In genomic region chr6:20629509-20629908, GRCh38 we compare ENCODE assay signal across 1 cellular context.
TF ChIP-seq lines count a peak whose summit lies in the region.

No MANE protein-coding gene starts in this region.

TF ChIP-seq in GM23338, 12 proteins besides CTCF, POLR2A, EP300 and RAD21:
- TF ChIP-seq ZNF462 (CRISPR knock-in tag; IDR thresholded peaks at IDR 0.05): no peak
- TF ChIP-seq ZNF331 (CRISPR knock-in tag; IDR thresholded peaks at IDR 0.05; ENCODE audit: low read depth): no peak
- no peak for TF ChIP-seq ZNF114 (CRISPR knock-in tag; IDR thresholded peaks at IDR 0.05)
- TF ChIP-seq EZH2 (IDR thresholded peaks at IDR 0.05; ENCODE audit: low read depth, unreplicated experiment): no peak
- no peak for TF ChIP-seq JUNB (IDR thresholded peaks at IDR 0.05; ENCODE audit: unreplicated experiment)
- no peak for TF ChIP-seq NANOG (IDR thresholded peaks at IDR 0.05; ENCODE audit: borderline replicate concordance)
- TF ChIP-seq, protein P1, sequence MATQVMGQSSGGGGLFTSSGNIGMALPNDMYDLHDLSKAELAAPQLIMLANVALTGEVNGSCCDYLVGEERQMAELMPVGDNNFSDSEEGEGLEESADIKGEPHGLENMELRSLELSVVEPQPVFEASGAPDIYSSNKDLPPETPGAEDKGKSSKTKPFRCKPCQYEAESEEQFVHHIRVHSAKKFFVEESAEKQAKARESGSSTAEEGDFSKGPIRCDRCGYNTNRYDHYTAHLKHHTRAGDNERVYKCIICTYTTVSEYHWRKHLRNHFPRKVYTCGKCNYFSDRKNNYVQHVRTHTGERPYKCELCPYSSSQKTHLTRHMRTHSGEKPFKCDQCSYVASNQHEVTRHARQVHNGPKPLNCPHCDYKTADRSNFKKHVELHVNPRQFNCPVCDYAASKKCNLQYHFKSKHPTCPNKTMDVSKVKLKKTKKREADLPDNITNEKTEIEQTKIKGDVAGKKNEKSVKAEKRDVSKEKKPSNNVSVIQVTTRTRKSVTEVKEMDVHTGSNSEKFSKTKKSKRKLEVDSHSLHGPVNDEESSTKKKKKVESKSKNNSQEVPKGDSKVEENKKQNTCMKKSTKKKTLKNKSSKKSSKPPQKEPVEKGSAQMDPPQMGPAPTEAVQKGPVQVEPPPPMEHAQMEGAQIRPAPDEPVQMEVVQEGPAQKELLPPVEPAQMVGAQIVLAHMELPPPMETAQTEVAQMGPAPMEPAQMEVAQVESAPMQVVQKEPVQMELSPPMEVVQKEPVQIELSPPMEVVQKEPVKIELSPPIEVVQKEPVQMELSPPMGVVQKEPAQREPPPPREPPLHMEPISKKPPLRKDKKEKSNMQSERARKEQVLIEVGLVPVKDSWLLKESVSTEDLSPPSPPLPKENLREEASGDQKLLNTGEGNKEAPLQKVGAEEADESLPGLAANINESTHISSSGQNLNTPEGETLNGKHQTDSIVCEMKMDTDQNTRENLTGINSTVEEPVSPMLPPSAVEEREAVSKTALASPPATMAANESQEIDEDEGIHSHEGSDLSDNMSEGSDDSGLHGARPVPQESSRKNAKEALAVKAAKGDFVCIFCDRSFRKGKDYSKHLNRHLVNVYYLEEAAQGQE (IDR thresholded peaks at IDR 0.05; ENCODE audit: unreplicated experiment): no peak
- TF ChIP-seq, protein P2, sequence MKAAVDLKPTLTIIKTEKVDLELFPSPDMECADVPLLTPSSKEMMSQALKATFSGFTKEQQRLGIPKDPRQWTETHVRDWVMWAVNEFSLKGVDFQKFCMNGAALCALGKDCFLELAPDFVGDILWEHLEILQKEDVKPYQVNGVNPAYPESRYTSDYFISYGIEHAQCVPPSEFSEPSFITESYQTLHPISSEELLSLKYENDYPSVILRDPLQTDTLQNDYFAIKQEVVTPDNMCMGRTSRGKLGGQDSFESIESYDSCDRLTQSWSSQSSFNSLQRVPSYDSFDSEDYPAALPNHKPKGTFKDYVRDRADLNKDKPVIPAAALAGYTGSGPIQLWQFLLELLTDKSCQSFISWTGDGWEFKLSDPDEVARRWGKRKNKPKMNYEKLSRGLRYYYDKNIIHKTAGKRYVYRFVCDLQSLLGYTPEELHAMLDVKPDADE (IDR thresholded peaks at IDR 0.05): no peak
- no peak for TF ChIP-seq STAT1 (IDR thresholded peaks at IDR 0.05; ENCODE audit: unreplicated experiment)
- no peak for TF ChIP-seq EZH2phosphoT487 (IDR thresholded peaks at IDR 0.05; ENCODE audit: unreplicated experiment)
- no peak for TF ChIP-seq POLR2AphosphoS5 (IDR thresholded peaks at IDR 0.05; ENCODE audit: low read depth)
- TF ChIP-seq CREB1 (CRISPR knock-in tag; IDR thresholded peaks at IDR 0.05; ENCODE audit: low read depth): no peak
